In genomic region chr16:3713587-3714242, GRCh38 we compare ENCODE assay signal across 21 cellular contexts. TPM values are rescaled to one million over a fixed set of nuclear protein-coding genes. Genes with fewer than 3 reads are reported as not detected.
DNase-seq lines count a peak whose midpoint lies in the region; ATAC-seq, FAIRE-seq and TF ChIP-seq lines count a peak whose summit lies in the region.
"Had no signal": no experiment of that assay in that cellular context is flagged by ENCODE, and none has a peak within 500 bp of the region (broad histone marks: within the 10 kb centered on the region; RNA-seq: fewer than 3 reads in every experiment).

No MANE protein-coding gene starts in this region.

- ATAC-seq in K562: no peak
- ATAC-seq in GM21515 (IDR thresholded peaks at IDR 0.05; ENCODE audit: unreplicated experiment): no peak
- ATAC-seq in GM19455 (IDR thresholded peaks at IDR 0.05; ENCODE audit: unreplicated experiment): no peak
- ATAC-seq: naive thymus-derived CD8-positive, alpha-beta T cell; upper lobe of right lung had no signal

- no peaks in the 10 kb centered on the region for H3K27me3 ChIP-seq in Caco-2 (replicated peaks; ENCODE audit: control insufficient read depth, insufficient read depth, low read length)
- no peaks in the 10 kb centered on the region for H3K27me3 ChIP-seq in K562 (ENCODE audit: control insufficient read depth in 2 of 2, insufficient read depth in 2 of 2, low read length in 2 of 2)
- no peaks in the 10 kb centered on the region for H3K27me3 ChIP-seq in mucosa of stomach (ENCODE audit: control insufficient read depth, insufficient read depth, low read length)
- H3K27me3 ChIP-seq: dorsolateral prefrontal cortex, upper lobe of right lung had no signal

- FAIRE-seq in K562 (lab: Jason Lieb, UNC): no peak
- FAIRE-seq: frontal cortex had no signal

- H3K9me3 ChIP-seq in Caco-2: no peaks in the 10 kb centered on the region
- 0 out of 2 replicates have a peak, but pooled peaks cover 1% of the 10 kb centered on the region for H3K9me3 ChIP-seq in K562 (replicated peaks; ENCODE audit: control insufficient read depth, insufficient read depth, low read depth, low read length)
- H3K9me3 ChIP-seq in mucosa of stomach (ENCODE audit: control insufficient read depth, low read length): no peaks in the 10 kb centered on the region
- H3K9me3 ChIP-seq: upper lobe of right lung had no signal

- H3K9me3 Mint-ChIP-seq in Caco-2 (ENCODE audit: unreplicated experiment): no peaks in the 10 kb centered on the region
- H3K9me3 Mint-ChIP-seq: activated CD4-positive, alpha-beta T cell treated with anti-CD3 and anti-CD28 coated beads, Interleukin-2, amount 10 ng/mL, durations not matched to agents 7 days and 5 days; memory B cell; naive thymus-derived CD8-positive, alpha-beta T cell had no signal

- 82% methylated on average over 15 of the region's 15 CpGs for WGBS in K562 (ENCODE audit: insufficient coverage, low coverage, missing lambda C conversion rate)

- POLR2A ChIA-PET in Caco-2 (lab: Charles Lee) (no interaction called here), K562 (lab: Yijun Ruan, JAX) (interaction anchor here (1.3 to 2.4 kb wide), 3 partner anchors 11 to 152 kb away, joined by 4 to 15 read pairs (median 4); no protein-coding TSS in a partner anchor)

- H3K79me2 ChIP-seq in K562 (ENCODE audit: control insufficient read depth, insufficient read depth, low read length): peaks cover 93% of the 10 kb centered on the region

- H3K9ac ChIP-seq in K562 (ENCODE audit: insufficient read depth in 1 of 2, low read depth in 2 of 2, low read length in 2 of 2): peak overlapping the region in 1 of 2 experiments; percentile 81; a peak in 2 of 4 replicates
- H3K9ac ChIP-seq in mucosa of stomach (ENCODE audit: low read length): peak overlapping the region; percentile 66

- no peak for TF ChIP-seq POLR2A in K562 (conservative IDR thresholded peaks at IDR 0.05)

- no peak overlapping the region for H2AFZ ChIP-seq in K562 (ENCODE audit: low read depth, low read length)

- intact Hi-C loops in Caco-2 (cut with micrococcal nuclease; ENCODE audit: unreplicated experiment) (no loop called here), K562 (cut with micrococcal nuclease) (no loop called here)

- H3K27ac ChIP-seq in K562 (ENCODE audit: extremely low read depth, low read depth, low read length): peak overlapping the region; percentile 5; the same call in 1 of the 3 replicates
- H3K27ac ChIP-seq: upper lobe of right lung had no signal

- peaks cover 9% of the 10 kb centered on the region for H3K9me1 ChIP-seq in K562 (ENCODE audit: control insufficient read depth, insufficient read depth, low read length)

- BruUV-seq in Caco-2 (replicated peaks; lab: Mats Ljungman, UMichigan): TSS peak; percentile 5
- BruUV-seq in K562 (replicated peaks; lab: Mats Ljungman, UMichigan): no TSS peak

- no peak overlapping the region for H3K4me3 ChIP-seq in Caco-2 (ENCODE audit: low read depth, low read length)
- no peak overlapping the region for H3K4me3 ChIP-seq in K562
- H3K4me3 ChIP-seq in mucosa of stomach (ENCODE audit: low read length): peak overlapping the region; percentile 33
- H3K4me3 ChIP-seq: dorsolateral prefrontal cortex, smooth muscle cell, upper lobe of right lung had no signal

- DNase-seq in Ammon's horn (ENCODE audit: low spot score) (peak; percentile 23), Caco-2 (no peak), K562 (ENCODE audit: extremely low read depth in 1 of 4, low spot score in 3 of 4) (no peak), SW480 (ENCODE audit: low spot score) (no peak)
- DNase-seq: activated CD4-positive, alpha-beta T cell treated with anti-CD3 and anti-CD28 coated beads, Interleukin-2, amount 10 ng/mL, durations not matched to agents 7 days and 5 days; activated effector memory CD4-positive, alpha-beta T cell treated with anti-CD3 and anti-CD28 coated beads, Interleukin-2, amount 50 U/mL, for 16 hours; central memory CD4-positive, alpha-beta T cell; DMS79; dorsolateral prefrontal cortex; kidney glomerular epithelial cell; NCI-H1417; NCI-H526 treated with DMSO at 0.1 percent for 48 hours; stimulated activated CD4-positive, alpha-beta T cell treated with anti-CD3 and anti-CD28 coated beads, Interleukin-4, amount 100 ng/mL, for 1 hour; upper lobe of right lung had no signal

- H3K27ac Mint-ChIP-seq in Caco-2 (ENCODE audit: unreplicated experiment): peak overlapping the region; percentile 13
- H3K27ac Mint-ChIP-seq: activated CD4-positive, alpha-beta T cell treated with anti-CD3 and anti-CD28 coated beads, Interleukin-2, amount 10 ng/mL, durations not matched to agents 7 days and 5 days; memory B cell had no signal

- no peak for TF ChIP-seq EP300 in K562 (IDR thresholded peaks at IDR 0.05; ENCODE audit: low read length)

- CTCF ChIA-PET in Caco-2 (lab: Charles Lee) (no interaction called here), K562 (lab: Yijun Ruan, JAX; ENCODE audit: low intra/inter-chr PET ratio) (no interaction called here)

- H3K4me1 ChIP-seq in Caco-2 (peaks cover 9% of the 10 kb centered on the region; the same call in 1 of the 2 replicates), K562 (replicated peaks in 1 of 2; ENCODE audit: control insufficient read depth in 2 of 2, insufficient read depth in 2 of 2, low read length in 2 of 2) (peaks cover 22 to 46% of the 10 kb centered on the region in 2 experiments), mucosa of stomach (ENCODE audit: control insufficient read depth, insufficient read depth, low read length) (peaks cover 31% of the 10 kb centered on the region)
- H3K4me1 ChIP-seq: upper lobe of right lung had no signal

- H3K36me3 ChIP-seq in Caco-2 (ENCODE audit: control insufficient read depth, insufficient read depth, low read length) (no peaks in the 10 kb centered on the region), K562 (ENCODE audit: control insufficient read depth, insufficient read depth, low read length) (peaks cover 68% of the 10 kb centered on the region), mucosa of stomach (ENCODE audit: control insufficient read depth, insufficient read depth, low read length) (no peaks in the 10 kb centered on the region)

- peak overlapping the region; percentile 22 for H3K4me3 Mint-ChIP-seq in Caco-2 (ENCODE audit: unreplicated experiment)
- H3K4me3 Mint-ChIP-seq: activated CD4-positive, alpha-beta T cell treated with anti-CD3 and anti-CD28 coated beads, Interleukin-2, amount 10 ng/mL, durations not matched to agents 7 days and 5 days; memory B cell had no signal

- no peak for TF ChIP-seq CTCF in Caco-2 (IDR thresholded peaks at IDR 0.05; ENCODE audit: insufficient read depth in 1 of 2, low read depth in 1 of 2, low read length in 1 of 2, severe bottlenecking in 1 of 2, unreplicated experiment in 1 of 2)
- no peak for TF ChIP-seq CTCF in K562 (IDR thresholded peaks at IDR 0.05 in 2 of 3, conservative IDR thresholded peaks at IDR 0.05 in 1 of 3; ENCODE audit: insufficient read depth in 2 of 3, low read depth in 1 of 3, low read length in 3 of 3)

- H3K36me3 Mint-ChIP-seq in Caco-2 (ENCODE audit: insufficient read depth, unreplicated experiment): peaks cover 63% of the 10 kb centered on the region

- peaks cover 27% of the 10 kb centered on the region for H3K4me1 Mint-ChIP-seq in Caco-2 (ENCODE audit: low read depth, unreplicated experiment)

- no peak for TF ChIP-seq RAD21 in K562 (CRISPR knock-in tag; conservative IDR thresholded peaks at IDR 0.05 in 1 of 2, IDR thresholded peaks at IDR 0.05 in 1 of 2)

- in situ Hi-C loops in K562 (cut with MboI): no loop called here

- peak overlapping the region; percentile 18 for H3K4me2 ChIP-seq in K562 (ENCODE audit: insufficient read depth, low read length)
- H3K4me2 ChIP-seq: smooth muscle cell had no signal

- H3K27me3 Mint-ChIP-seq in Caco-2 (ENCODE audit: insufficient read depth, unreplicated experiment): no peaks in the 10 kb centered on the region
- H3K27me3 Mint-ChIP-seq: activated CD4-positive, alpha-beta T cell treated with anti-CD3 and anti-CD28 coated beads, Interleukin-2, amount 10 ng/mL, durations not matched to agents 7 days and 5 days; memory B cell; naive thymus-derived CD8-positive, alpha-beta T cell had no signal

- no peaks in the 10 kb centered on the region; the same call in 1 of the 2 replicates for H4K20me1 ChIP-seq in K562 (replicated peaks; ENCODE audit: control insufficient read depth, insufficient read depth, low read length)

RNA-seq across cellular contexts. Expression of gene TRAP1, which starts 3.6 kb away (rescaled TPM):
- total RNA-seq in Caco-2 (2022) (173 and 199 TPM in 2 replicates), K562 (2014; rRNA removed) (436 and 520 TPM in 2 replicates), K562 (2014; rRNA removed; fragmentation: Illumina TruSeq; extraction: Trizol) (124 and 126 TPM in 2 replicates), K562 (2015; rRNA removed; fragmentation: Illumina TruSeq; extraction: Trizol) (174 and 185 TPM in 2 replicates), K562 (2021) (405 and 408 TPM in 2 replicates)
- total RNA-seq in K562 (2011; cell fraction: chromatin; rRNA removed; ENCODE audit: low replicate concordance): 286 and 689 TPM in 2 replicates
- 343 and 356 TPM in 2 replicates for total RNA-seq in K562 (2011; cell fraction: nucleolus; rRNA removed)
- 330 and 334 TPM in 2 replicates for total RNA-seq in K562 (2011; cell fraction: nucleoplasm; rRNA removed)
- polyA plus RNA-seq in K562 (2011; rRNA removed) (317 and 437 TPM in 2 replicates), K562 (2014; fragmentation: Illumina TruSeq; extraction: Trizol) (352 and 398 TPM in 2 replicates), K562 (2014; fragmentation: Nextera tagmentation; extraction: Ambion mirVana) (10 to 100 TPM; 19.1 to 50.8 TPM), K562 (2014; rRNA removed) (292 and 301 TPM in 2 replicates)
- 306 and 538 TPM in 2 replicates for polyA plus RNA-seq in K562 (2011; cell fraction: cytosol; rRNA removed)
- polyA plus RNA-seq in K562 (2011; cell fraction: nucleus; rRNA removed): 577 and 840 TPM in 2 replicates
- 242 and 372 TPM in 2 replicates for polyA plus RNA-seq in K562 (2012)
- polyA minus RNA-seq in K562 (2011; rRNA and poly(A)+ RNA removed): 328 and 373 TPM in 2 replicates
- polyA minus RNA-seq in K562 (2011; cell fraction: cytosol; rRNA and poly(A)+ RNA removed): 209 and 257 TPM in 2 replicates
- polyA minus RNA-seq in K562 (2011; cell fraction: nucleus; rRNA and poly(A)+ RNA removed): 127 and 130 TPM in 2 replicates

RNA-seq across cellular contexts. Expression of gene DNASE1, which starts 59.2 kb away (rescaled TPM):
- total RNA-seq in Caco-2 (2022) (26.2 and 38.1 TPM in 2 replicates), K562 (2014; rRNA removed) (5.9 and 7.2 TPM in 2 replicates), K562 (2014; rRNA removed; fragmentation: Illumina TruSeq; extraction: Trizol) (3.3 and 3.8 TPM in 2 replicates), K562 (2015; rRNA removed; fragmentation: Illumina TruSeq; extraction: Trizol) (5.6 and 5.9 TPM in 2 replicates), K562 (2021) (5.5 and 7.0 TPM in 2 replicates)
- 38.8 and 64.6 TPM in 2 replicates for total RNA-seq in K562 (2011; cell fraction: chromatin; rRNA removed; ENCODE audit: low replicate concordance)
- 36.6 and 45.7 TPM in 2 replicates for total RNA-seq in K562 (2011; cell fraction: nucleolus; rRNA removed)
- 34.1 and 38.1 TPM in 2 replicates for total RNA-seq in K562 (2011; cell fraction: nucleoplasm; rRNA removed)
- polyA plus RNA-seq in K562 (2011; rRNA removed) (10.1 and 10.3 TPM in 2 replicates), K562 (2014; fragmentation: Illumina TruSeq; extraction: Trizol) (6.8 and 7.6 TPM in 2 replicates), K562 (2014; fragmentation: Nextera tagmentation; extraction: Ambion mirVana) (under 1 TPM; 0.53 to 0.84 TPM), K562 (2014; rRNA removed) (7.2 and 9.4 TPM in 2 replicates)
- 12.0 and 18.4 TPM in 2 replicates for polyA plus RNA-seq in K562 (2011; cell fraction: cytosol; rRNA removed)
- polyA plus RNA-seq in K562 (2011; cell fraction: nucleus; rRNA removed): 18.7 and 38.3 TPM in 2 replicates
- 11.9 and 26.5 TPM in 2 replicates for polyA plus RNA-seq in K562 (2012)
- 13.1 and 18.6 TPM in 2 replicates for polyA minus RNA-seq in K562 (2011; rRNA and poly(A)+ RNA removed)
- polyA minus RNA-seq in K562 (2011; cell fraction: cytosol; rRNA and poly(A)+ RNA removed): 7.3 and 9.2 TPM in 2 replicates
- 12.4 and 12.6 TPM in 2 replicates for polyA minus RNA-seq in K562 (2011; cell fraction: nucleus; rRNA and poly(A)+ RNA removed)
